1 cellular context compared by ENCODE assay signal in the genomic region with DNA sequence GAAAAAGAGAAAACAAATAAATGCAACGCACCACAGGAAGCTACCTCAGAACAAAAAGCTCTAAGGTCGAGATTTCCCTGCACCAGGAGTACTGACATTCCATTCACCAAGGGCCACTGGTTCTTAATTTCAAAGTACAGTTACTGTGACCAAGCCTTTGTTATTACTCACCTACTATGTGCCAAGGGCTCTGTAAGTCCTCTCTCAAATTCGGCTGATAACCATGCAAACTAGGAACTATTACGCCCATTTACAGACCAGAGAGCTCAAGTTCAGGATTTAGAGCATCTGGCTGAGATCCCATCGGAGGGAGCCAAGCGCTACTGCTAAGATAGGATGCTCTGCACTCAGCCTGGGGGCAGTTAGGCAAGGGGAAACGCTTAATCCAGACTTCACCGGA.
TF ChIP-seq lines count a peak whose summit lies in the region.

No MANE protein-coding gene starts in this region.

TF ChIP-seq in endothelial cell of umbilical vein, 7 proteins besides CTCF, POLR2A, EP300 and RAD21:
- TF ChIP-seq MYC (IDR thresholded peaks at IDR 0.05; ENCODE audit: low read depth, low read length), result no peak
- TF ChIP-seq JUN (IDR thresholded peaks at IDR 0.05; ENCODE audit: borderline replicate concordance, insufficient read depth, insufficient read length, low read depth), result no peak
- no peak for TF ChIP-seq POLR2AphosphoS5 (IDR thresholded peaks at IDR 0.05; ENCODE audit: insufficient read depth, low read depth, low read length)
- no peak for TF ChIP-seq EZH2 (IDR thresholded peaks at IDR 0.05; ENCODE audit: borderline replicate concordance, low read depth, low read length, severe bottlenecking)
- no peak for TF ChIP-seq FOS (IDR thresholded peaks at IDR 0.05; ENCODE audit: borderline replicate concordance, insufficient read depth, low read length)
- TF ChIP-seq, protein P1, sequence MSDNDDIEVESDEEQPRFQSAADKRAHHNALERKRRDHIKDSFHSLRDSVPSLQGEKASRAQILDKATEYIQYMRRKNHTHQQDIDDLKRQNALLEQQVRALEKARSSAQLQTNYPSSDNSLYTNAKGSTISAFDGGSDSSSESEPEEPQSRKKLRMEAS (IDR thresholded peaks at IDR 0.05; ENCODE audit: insufficient read depth, insufficient read length), result no peak
- no peak for TF ChIP-seq GATA2 (IDR thresholded peaks at IDR 0.05; ENCODE audit: insufficient read depth, insufficient read length, low read depth, low read length)
